ENCODE assay signal across 14 cellular contexts in genomic region chr10:117647306-117647705, GRCh38.
DNase-seq lines count a peak whose midpoint lies in the region; ATAC-seq and TF ChIP-seq lines count a peak whose summit lies in the region.
"Had no signal": no experiment of that assay in that cellular context is flagged by ENCODE, and none has a peak within 500 bp of the region (broad histone marks: within the 10 kb centered on the region; RNA-seq: fewer than 3 reads in every experiment).

No MANE protein-coding gene starts in this region.

- no peak overlapping the region for H3K4me3 ChIP-seq in astrocyte of the spinal cord (ENCODE audit: low read depth, low read length)
- H3K4me3 ChIP-seq: PC-9 had no signal

- POLR2A ChIA-PET in naive thymus-derived CD8-positive, alpha-beta T cell (lab: Charles Lee) = no interaction called here

- in situ Hi-C loops in astrocyte of the spinal cord (cut with HindIII; ENCODE audit: low sequenced_read_pairs) = no loop called here

- DNase-seq in AG20443 (ENCODE audit: low spot score) (peak; percentile 68), HT1080 (ENCODE audit: low read depth) (peak; percentile 78), astrocyte of the spinal cord (ENCODE audit: low read depth, low spot score) (peak; percentile 14), renal cortical epithelial cell (ENCODE audit: low read depth) (peak; percentile 71), OCI-M1 (lab: John Stamatoyannopoulos, UW) (no peak)
- DNase-seq in naive thymus-derived CD8-positive, alpha-beta T cell = no peak
- DNase-seq: DMS79; NCI-H1105 treated with DMSO at 0.1 percent for 48 hours; NCI-H2107; NK-92 treated with Interleukin-12 subunit alpha and Interleukin-12 subunit beta, amount 100 ng/mL, for 24 hours; PC-9; SW 1271 had no signal

- H3K4me1 Mint-ChIP-seq in naive thymus-derived CD8-positive, alpha-beta T cell = no peaks in the 10 kb centered on the region

- H3K9me3 Mint-ChIP-seq in naive thymus-derived CD8-positive, alpha-beta T cell = peaks cover 0 to 14% (median 5%) of the 10 kb centered on the region in 9 donors

- H3K27me3 Mint-ChIP-seq in naive thymus-derived CD8-positive, alpha-beta T cell = peaks cover 5 to 35% (median 18%) of the 10 kb centered on the region in 5 donors

- no peak for TF ChIP-seq CTCF in astrocyte of the spinal cord (IDR thresholded peaks at IDR 0.05; ENCODE audit: low read depth, low read length)

- H3K27ac Mint-ChIP-seq in naive thymus-derived CD8-positive, alpha-beta T cell = no peak overlapping the region

- no peak for ATAC-seq in naive thymus-derived CD8-positive, alpha-beta T cell
- ATAC-seq in HG02588 (IDR thresholded peaks at IDR 0.05; ENCODE audit: unreplicated experiment) (no peak), HG03469 (IDR thresholded peaks at IDR 0.05; ENCODE audit: unreplicated experiment) (no peak)

- no peaks in the 10 kb centered on the region for H3K36me3 Mint-ChIP-seq in naive thymus-derived CD8-positive, alpha-beta T cell

- no peak overlapping the region for H3K4me3 Mint-ChIP-seq in naive thymus-derived CD8-positive, alpha-beta T cell

Comparison
In these comparisons a context has a peak if more than half of its experiments do, and no peak if none do; other contexts are left out.
1. DNase-seq: peak in AG20443 (single experiment), HT1080 (single experiment), astrocyte of the spinal cord (single experiment) and renal cortical epithelial cell (single experiment); none in naive thymus-derived CD8-positive, alpha-beta T cell (0 of 10) and OCI-M1 (single experiment).